In the genomic region with DNA sequence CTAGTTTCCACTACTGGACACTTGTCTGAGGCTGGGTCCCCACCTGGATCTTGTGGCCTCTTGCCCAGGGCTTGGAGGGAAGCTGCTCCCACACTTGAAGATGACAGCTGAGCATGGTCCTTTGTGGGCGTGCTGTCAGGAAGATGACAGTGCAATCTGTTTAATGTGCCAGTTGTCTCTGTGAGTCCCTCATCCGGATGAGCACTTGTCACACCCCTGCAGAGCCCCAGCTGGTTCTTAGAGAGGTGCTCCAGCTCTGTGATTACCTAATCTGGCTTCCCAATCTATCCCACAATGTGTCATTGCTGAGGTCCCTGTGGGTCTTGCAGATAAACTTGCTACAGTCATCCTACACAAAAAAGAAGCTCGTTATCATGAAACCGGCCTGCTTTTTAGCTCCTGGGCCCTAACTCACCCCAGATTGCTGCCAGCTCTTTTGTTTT, we compare ENCODE assay signal across 1 cellular context.
A peak's percentile ranks its signal among the peaks of the same experiment; 100 is the strongest.
TF ChIP-seq lines count a peak whose summit lies in the region.

No MANE protein-coding gene starts in this region.

TF ChIP-seq in K562, 482 proteins besides CTCF, POLR2A, EP300 and RAD21 (continued from another document and continues in another):
- TF ChIP-seq, protein P1, sequence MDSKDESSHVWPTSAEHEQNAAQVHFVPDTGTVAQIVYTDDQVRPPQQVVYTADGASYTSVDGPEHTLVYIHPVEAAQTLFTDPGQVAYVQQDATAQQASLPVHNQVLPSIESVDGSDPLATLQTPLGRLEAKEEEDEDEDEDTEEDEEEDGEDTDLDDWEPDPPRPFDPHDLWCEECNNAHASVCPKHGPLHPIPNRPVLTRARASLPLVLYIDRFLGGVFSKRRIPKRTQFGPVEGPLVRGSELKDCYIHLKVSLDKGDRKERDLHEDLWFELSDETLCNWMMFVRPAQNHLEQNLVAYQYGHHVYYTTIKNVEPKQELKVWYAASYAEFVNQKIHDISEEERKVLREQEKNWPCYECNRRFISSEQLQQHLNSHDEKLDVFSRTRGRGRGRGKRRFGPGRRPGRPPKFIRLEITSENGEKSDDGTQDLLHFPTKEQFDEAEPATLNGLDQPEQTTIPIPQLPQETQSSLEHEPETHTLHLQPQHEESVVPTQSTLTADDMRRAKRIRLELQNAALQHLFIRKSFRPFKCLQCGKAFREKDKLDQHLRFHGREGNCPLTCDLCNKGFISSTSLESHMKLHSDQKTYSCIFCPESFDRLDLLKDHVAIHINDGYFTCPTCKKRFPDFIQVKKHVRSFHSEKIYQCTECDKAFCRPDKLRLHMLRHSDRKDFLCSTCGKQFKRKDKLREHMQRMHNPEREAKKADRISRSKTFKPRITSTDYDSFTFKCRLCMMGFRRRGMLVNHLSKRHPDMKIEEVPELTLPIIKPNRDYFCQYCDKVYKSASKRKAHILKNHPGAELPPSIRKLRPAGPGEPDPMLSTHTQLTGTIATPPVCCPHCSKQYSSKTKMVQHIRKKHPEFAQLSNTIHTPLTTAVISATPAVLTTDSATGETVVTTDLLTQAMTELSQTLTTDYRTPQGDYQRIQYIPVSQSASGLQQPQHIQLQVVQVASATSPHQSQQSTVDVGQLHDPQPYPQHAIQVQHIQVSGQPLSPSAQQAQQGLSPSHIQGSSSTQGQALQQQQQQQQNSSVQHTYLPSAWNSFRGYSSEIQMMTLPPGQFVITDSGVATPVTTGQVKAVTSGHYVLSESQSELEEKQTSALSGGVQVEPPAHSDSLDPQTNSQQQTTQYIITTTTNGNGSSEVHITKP (IDR thresholded peaks at IDR 0.05; ENCODE audit: partially characterized antibody): no peak
- TF ChIP-seq ETV6 (IDR thresholded peaks at IDR 0.05; ENCODE audit: borderline replicate concordance in 1 of 2, low read depth in 2 of 2, low read length in 1 of 2): peak in 1 of 2 experiments; percentile 67; a peak in 1 of 4 replicates
- TF ChIP-seq ETV6 (CRISPR knock-in tag; IDR thresholded peaks at IDR 0.05; ENCODE audit: borderline replicate concordance): 0 out of 2 replicates have a peak, but pooled peaks have one; percentile 42
- TF ChIP-seq PTTG1 (tag; IDR thresholded peaks at IDR 0.05; ENCODE audit: low read depth): no peak
- no peak for TF ChIP-seq ZNF57 (CRISPR knock-in tag; IDR thresholded peaks at IDR 0.05)
- no peak for TF ChIP-seq E2F3 (CRISPR knock-in tag; IDR thresholded peaks at IDR 0.05)
- no peak for TF ChIP-seq HNRNPLL (IDR thresholded peaks at IDR 0.05; ENCODE audit: low read depth, low read length, poor library complexity, severe bottlenecking)
- no peak for TF ChIP-seq POLR2AphosphoS2 (IDR thresholded peaks at IDR 0.05; ENCODE audit: low read length)
- no peak for TF ChIP-seq SMARCB1 (IDR thresholded peaks at IDR 0.05; ENCODE audit: insufficient read length, low read depth)
- TF ChIP-seq, protein P2, sequence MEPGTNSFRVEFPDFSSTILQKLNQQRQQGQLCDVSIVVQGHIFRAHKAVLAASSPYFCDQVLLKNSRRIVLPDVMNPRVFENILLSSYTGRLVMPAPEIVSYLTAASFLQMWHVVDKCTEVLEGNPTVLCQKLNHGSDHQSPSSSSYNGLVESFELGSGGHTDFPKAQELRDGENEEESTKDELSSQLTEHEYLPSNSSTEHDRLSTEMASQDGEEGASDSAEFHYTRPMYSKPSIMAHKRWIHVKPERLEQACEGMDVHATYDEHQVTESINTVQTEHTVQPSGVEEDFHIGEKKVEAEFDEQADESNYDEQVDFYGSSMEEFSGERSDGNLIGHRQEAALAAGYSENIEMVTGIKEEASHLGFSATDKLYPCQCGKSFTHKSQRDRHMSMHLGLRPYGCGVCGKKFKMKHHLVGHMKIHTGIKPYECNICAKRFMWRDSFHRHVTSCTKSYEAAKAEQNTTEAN (CRISPR knock-in tag; IDR thresholded peaks at IDR 0.05): no peak
- no peak for TF ChIP-seq ZNF699 (CRISPR knock-in tag; IDR thresholded peaks at IDR 0.05; ENCODE audit: insufficient replicate concordance)
- no peak for TF ChIP-seq SREBF1 (IDR thresholded peaks at IDR 0.05; ENCODE audit: borderline replicate concordance, low read depth, low read length)
- TF ChIP-seq MAFG (tag; conservative IDR thresholded peaks at IDR 0.05): peak; percentile 95
- no peak for TF ChIP-seq RHOXF2B (CRISPR knock-in tag; conservative IDR thresholded peaks at IDR 0.05)
- no peak; the same call in 1 of the 2 replicates for TF ChIP-seq ZNF23 (CRISPR knock-in tag; IDR thresholded peaks at IDR 0.05)
- peak; percentile 90 for TF ChIP-seq ZNF316 (IDR thresholded peaks at IDR 0.05)
- peak; percentile 92 for TF ChIP-seq GATAD2B (IDR thresholded peaks at IDR 0.05; ENCODE audit: borderline replicate concordance)
- TF ChIP-seq, protein P3, sequence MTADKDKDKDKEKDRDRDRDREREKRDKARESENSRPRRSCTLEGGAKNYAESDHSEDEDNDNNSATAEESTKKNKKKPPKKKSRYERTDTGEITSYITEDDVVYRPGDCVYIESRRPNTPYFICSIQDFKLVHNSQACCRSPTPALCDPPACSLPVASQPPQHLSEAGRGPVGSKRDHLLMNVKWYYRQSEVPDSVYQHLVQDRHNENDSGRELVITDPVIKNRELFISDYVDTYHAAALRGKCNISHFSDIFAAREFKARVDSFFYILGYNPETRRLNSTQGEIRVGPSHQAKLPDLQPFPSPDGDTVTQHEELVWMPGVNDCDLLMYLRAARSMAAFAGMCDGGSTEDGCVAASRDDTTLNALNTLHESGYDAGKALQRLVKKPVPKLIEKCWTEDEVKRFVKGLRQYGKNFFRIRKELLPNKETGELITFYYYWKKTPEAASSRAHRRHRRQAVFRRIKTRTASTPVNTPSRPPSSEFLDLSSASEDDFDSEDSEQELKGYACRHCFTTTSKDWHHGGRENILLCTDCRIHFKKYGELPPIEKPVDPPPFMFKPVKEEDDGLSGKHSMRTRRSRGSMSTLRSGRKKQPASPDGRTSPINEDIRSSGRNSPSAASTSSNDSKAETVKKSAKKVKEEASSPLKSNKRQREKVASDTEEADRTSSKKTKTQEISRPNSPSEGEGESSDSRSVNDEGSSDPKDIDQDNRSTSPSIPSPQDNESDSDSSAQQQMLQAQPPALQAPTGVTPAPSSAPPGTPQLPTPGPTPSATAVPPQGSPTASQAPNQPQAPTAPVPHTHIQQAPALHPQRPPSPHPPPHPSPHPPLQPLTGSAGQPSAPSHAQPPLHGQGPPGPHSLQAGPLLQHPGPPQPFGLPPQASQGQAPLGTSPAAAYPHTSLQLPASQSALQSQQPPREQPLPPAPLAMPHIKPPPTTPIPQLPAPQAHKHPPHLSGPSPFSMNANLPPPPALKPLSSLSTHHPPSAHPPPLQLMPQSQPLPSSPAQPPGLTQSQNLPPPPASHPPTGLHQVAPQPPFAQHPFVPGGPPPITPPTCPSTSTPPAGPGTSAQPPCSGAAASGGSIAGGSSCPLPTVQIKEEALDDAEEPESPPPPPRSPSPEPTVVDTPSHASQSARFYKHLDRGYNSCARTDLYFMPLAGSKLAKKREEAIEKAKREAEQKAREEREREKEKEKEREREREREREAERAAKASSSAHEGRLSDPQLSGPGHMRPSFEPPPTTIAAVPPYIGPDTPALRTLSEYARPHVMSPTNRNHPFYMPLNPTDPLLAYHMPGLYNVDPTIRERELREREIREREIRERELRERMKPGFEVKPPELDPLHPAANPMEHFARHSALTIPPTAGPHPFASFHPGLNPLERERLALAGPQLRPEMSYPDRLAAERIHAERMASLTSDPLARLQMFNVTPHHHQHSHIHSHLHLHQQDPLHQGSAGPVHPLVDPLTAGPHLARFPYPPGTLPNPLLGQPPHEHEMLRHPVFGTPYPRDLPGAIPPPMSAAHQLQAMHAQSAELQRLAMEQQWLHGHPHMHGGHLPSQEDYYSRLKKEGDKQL (CRISPR knock-in tag; IDR thresholded peaks at IDR 0.05; ENCODE audit: borderline replicate concordance): no peak
- no peak for TF ChIP-seq SREBF2 (CRISPR knock-in tag; IDR thresholded peaks at IDR 0.05)
- TF ChIP-seq, protein P4, sequence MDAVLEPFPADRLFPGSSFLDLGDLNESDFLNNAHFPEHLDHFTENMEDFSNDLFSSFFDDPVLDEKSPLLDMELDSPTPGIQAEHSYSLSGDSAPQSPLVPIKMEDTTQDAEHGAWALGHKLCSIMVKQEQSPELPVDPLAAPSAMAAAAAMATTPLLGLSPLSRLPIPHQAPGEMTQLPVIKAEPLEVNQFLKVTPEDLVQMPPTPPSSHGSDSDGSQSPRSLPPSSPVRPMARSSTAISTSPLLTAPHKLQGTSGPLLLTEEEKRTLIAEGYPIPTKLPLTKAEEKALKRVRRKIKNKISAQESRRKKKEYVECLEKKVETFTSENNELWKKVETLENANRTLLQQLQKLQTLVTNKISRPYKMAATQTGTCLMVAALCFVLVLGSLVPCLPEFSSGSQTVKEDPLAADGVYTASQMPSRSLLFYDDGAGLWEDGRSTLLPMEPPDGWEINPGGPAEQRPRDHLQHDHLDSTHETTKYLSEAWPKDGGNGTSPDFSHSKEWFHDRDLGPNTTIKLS (IDR thresholded peaks at IDR 0.05; ENCODE audit: borderline replicate concordance, low read depth): no peak
- TF ChIP-seq, protein P5, sequence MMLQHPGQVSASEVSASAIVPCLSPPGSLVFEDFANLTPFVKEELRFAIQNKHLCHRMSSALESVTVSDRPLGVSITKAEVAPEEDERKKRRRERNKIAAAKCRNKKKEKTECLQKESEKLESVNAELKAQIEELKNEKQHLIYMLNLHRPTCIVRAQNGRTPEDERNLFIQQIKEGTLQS (IDR thresholded peaks at IDR 0.05): peak; percentile 96
- TF ChIP-seq, protein P5 (CRISPR knock-in tag; conservative IDR thresholded peaks at IDR 0.05): peak; percentile 84; the same call in 1 of the 2 replicates
- TF ChIP-seq STAG1 (CRISPR knock-in tag; IDR thresholded peaks at IDR 0.05; ENCODE audit: borderline replicate concordance): no peak
- no peak for TF ChIP-seq RBM25 (IDR thresholded peaks at IDR 0.05; ENCODE audit: low read depth, low read length, severe bottlenecking)
- no peak for TF ChIP-seq RBM15 (IDR thresholded peaks at IDR 0.05; ENCODE audit: insufficient read depth, low read length)
- TF ChIP-seq ZNF75A (CRISPR knock-in tag; IDR thresholded peaks at IDR 0.05): 0 out of 2 replicates have a peak, but pooled peaks have one; percentile 41
- no peak for TF ChIP-seq ZNF780A (CRISPR knock-in tag; IDR thresholded peaks at IDR 0.05)
- TF ChIP-seq, protein P6, sequence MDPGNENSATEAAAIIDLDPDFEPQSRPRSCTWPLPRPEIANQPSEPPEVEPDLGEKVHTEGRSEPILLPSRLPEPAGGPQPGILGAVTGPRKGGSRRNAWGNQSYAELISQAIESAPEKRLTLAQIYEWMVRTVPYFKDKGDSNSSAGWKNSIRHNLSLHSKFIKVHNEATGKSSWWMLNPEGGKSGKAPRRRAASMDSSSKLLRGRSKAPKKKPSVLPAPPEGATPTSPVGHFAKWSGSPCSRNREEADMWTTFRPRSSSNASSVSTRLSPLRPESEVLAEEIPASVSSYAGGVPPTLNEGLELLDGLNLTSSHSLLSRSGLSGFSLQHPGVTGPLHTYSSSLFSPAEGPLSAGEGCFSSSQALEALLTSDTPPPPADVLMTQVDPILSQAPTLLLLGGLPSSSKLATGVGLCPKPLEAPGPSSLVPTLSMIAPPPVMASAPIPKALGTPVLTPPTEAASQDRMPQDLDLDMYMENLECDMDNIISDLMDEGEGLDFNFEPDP (CRISPR knock-in tag; IDR thresholded peaks at IDR 0.05): no peak
- TF ChIP-seq BRD4 (IDR thresholded peaks at IDR 0.05): no peak
- TF ChIP-seq, protein P7, sequence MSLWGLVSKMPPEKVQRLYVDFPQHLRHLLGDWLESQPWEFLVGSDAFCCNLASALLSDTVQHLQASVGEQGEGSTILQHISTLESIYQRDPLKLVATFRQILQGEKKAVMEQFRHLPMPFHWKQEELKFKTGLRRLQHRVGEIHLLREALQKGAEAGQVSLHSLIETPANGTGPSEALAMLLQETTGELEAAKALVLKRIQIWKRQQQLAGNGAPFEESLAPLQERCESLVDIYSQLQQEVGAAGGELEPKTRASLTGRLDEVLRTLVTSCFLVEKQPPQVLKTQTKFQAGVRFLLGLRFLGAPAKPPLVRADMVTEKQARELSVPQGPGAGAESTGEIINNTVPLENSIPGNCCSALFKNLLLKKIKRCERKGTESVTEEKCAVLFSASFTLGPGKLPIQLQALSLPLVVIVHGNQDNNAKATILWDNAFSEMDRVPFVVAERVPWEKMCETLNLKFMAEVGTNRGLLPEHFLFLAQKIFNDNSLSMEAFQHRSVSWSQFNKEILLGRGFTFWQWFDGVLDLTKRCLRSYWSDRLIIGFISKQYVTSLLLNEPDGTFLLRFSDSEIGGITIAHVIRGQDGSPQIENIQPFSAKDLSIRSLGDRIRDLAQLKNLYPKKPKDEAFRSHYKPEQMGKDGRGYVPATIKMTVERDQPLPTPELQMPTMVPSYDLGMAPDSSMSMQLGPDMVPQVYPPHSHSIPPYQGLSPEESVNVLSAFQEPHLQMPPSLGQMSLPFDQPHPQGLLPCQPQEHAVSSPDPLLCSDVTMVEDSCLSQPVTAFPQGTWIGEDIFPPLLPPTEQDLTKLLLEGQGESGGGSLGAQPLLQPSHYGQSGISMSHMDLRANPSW (CRISPR knock-in tag; IDR thresholded peaks at IDR 0.05): no peak
- TF ChIP-seq ZFP30 (CRISPR knock-in tag; IDR thresholded peaks at IDR 0.05; ENCODE audit: borderline replicate concordance): no peak
- TF ChIP-seq, protein P8, sequence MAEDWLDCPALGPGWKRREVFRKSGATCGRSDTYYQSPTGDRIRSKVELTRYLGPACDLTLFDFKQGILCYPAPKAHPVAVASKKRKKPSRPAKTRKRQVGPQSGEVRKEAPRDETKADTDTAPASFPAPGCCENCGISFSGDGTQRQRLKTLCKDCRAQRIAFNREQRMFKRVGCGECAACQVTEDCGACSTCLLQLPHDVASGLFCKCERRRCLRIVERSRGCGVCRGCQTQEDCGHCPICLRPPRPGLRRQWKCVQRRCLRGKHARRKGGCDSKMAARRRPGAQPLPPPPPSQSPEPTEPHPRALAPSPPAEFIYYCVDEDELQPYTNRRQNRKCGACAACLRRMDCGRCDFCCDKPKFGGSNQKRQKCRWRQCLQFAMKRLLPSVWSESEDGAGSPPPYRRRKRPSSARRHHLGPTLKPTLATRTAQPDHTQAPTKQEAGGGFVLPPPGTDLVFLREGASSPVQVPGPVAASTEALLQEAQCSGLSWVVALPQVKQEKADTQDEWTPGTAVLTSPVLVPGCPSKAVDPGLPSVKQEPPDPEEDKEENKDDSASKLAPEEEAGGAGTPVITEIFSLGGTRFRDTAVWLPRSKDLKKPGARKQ (CRISPR knock-in tag; IDR thresholded peaks at IDR 0.05): no peak
